ENCODE assay signal across 8 cellular contexts in genomic region chr15:40407343-40407990, GRCh38. TPM values are rescaled to one million over a fixed set of nuclear protein-coding genes. Genes with fewer than 3 reads are reported as not detected.
DNase-seq lines count a peak whose midpoint lies in the region; ATAC-seq and TF ChIP-seq lines count a peak whose summit lies in the region.

No MANE protein-coding gene starts in this region.

- peaks cover 36% of the 10 kb centered on the region for H3K36me3 Mint-ChIP-seq in nephron progenitor cell (ENCODE audit: low read depth)

- H3F3A ChIP-seq in PC-3 (ENCODE audit: low read length, unreplicated experiment): no peaks in the 10 kb centered on the region

- H3K9ac ChIP-seq in PC-3 (ENCODE audit: low read length): no peak overlapping the region

- peak overlapping the region; percentile 92 for H3K4me3 ChIP-seq in PC-3 (ENCODE audit: low read length)

- H3K27me3 ChIP-seq in PC-3 (ENCODE audit: low read length): no peaks in the 10 kb centered on the region

- H3K4me3 Mint-ChIP-seq in nephron progenitor cell: peak overlapping the region; percentile 88

- POLR2A ChIA-PET in PC-3 (lab: Charles Lee; ENCODE audit: unreplicated experiment): interaction anchor here (0.6 kb wide), 1 partner anchor 42 kb away, joined by 3 read pairs; no protein-coding TSS in a partner anchor

- DNase-seq in PC-3 (no peak), nephron progenitor cell (no peak), NCI-H128 (lab: John Stamatoyannopoulos, UW; ENCODE audit: unreplicated experiment) (no peak), sciatic nerve (ENCODE audit: low spot score) (no peak), kidney tubule cell (ENCODE audit: low spot score) (no peak), AG08395 (ENCODE audit: low spot score) (no peak)

- H3K9me3 Mint-ChIP-seq in nephron progenitor cell: no peaks in the 10 kb centered on the region

- peaks cover 33% of the 10 kb centered on the region for H3K79me2 ChIP-seq in PC-3 (ENCODE audit: low read length)

- H3K4me1 ChIP-seq in PC-3 (ENCODE audit: insufficient read depth, low read length): peaks cover 21% of the 10 kb centered on the region

- peak overlapping the region; percentile 93 for H3K4me2 ChIP-seq in PC-3 (ENCODE audit: low read length)

- no peaks in the 10 kb centered on the region for H3K9me2 ChIP-seq in PC-3 (replicated peaks; ENCODE audit: low read length)

- BruUV-seq in PC-3 (replicated peaks; lab: Mats Ljungman, UMichigan): no TSS peak

- H3K27ac Mint-ChIP-seq in nephron progenitor cell: peak overlapping the region; percentile 68

- peaks cover 34% of the 10 kb centered on the region for H3K4me1 Mint-ChIP-seq in nephron progenitor cell

- no peak for TF ChIP-seq CTCF in PC-3 (conservative IDR thresholded peaks at IDR 0.05; ENCODE audit: low read depth, low read length)
- no peak for TF ChIP-seq CTCF in nephron progenitor cell (IDR thresholded peaks at IDR 0.05)

- CTCF ChIA-PET in PC-3 (lab: Charles Lee): interaction anchor here (0.6 kb wide), 1 partner anchor 15 kb away, joined by 6 read pairs; no protein-coding TSS in a partner anchor

- H3K27me3 Mint-ChIP-seq in nephron progenitor cell (ENCODE audit: low read depth, poor library complexity): peaks cover 6% of the 10 kb centered on the region

- peaks cover 21% of the 10 kb centered on the region for H3K36me3 ChIP-seq in PC-3 (ENCODE audit: low read depth, low read length)

- no peak overlapping the region for H2AFZ ChIP-seq in PC-3 (ENCODE audit: low read length)

- no peaks in the 10 kb centered on the region for H4K20me1 ChIP-seq in PC-3 (ENCODE audit: low read length)

- no peaks in the 10 kb centered on the region for H3K9me3 ChIP-seq in PC-3 (ENCODE audit: low read length)

- no peak overlapping the region for H3K27ac ChIP-seq in PC-3 (ENCODE audit: low read length)

- ATAC-seq in GM19023 (IDR thresholded peaks at IDR 0.05; ENCODE audit: unreplicated experiment): peak; percentile 53
- ATAC-seq in HG02588 (IDR thresholded peaks at IDR 0.05; ENCODE audit: unreplicated experiment): peak; percentile 44
- ATAC-seq in PC-3: no peak
- ATAC-seq in sciatic nerve: no peak

- intact Hi-C loops in PC-3 (cut with micrococcal nuclease): loop anchor here (5.0 kb wide), 1 partner anchor 65 kb away; the partner anchor contains the start of gene CCDC9B
- intact Hi-C loops in sciatic nerve (cut with DNase I): no loop called here

RNA-seq across cellular contexts. Expression of gene IVD, which starts 1.9 kb away (rescaled TPM):
- total RNA-seq in PC-3 (2014; rRNA removed) (58.9 and 59.4 TPM in 2 replicates), sciatic nerve (67.8 TPM)

RNA-seq across cellular contexts. Expression of gene KNSTRN, which starts 24.9 kb away (rescaled TPM):
- 115 and 125 TPM in 2 replicates for total RNA-seq in PC-3 (2014; rRNA removed)
- 6.4 TPM for total RNA-seq in sciatic nerve

RNA-seq across cellular contexts. Expression of gene BAHD1, which starts 33.3 kb away (rescaled TPM):
- total RNA-seq in PC-3 (2014; rRNA removed): 18.8 and 19.9 TPM in 2 replicates
- 17.2 TPM for total RNA-seq in sciatic nerve

RNA-seq across cellular contexts. Expression of gene DISP2, which starts 49.4 kb away (rescaled TPM):
- 0.87 and 2.7 TPM in 2 replicates for total RNA-seq in PC-3 (2014; rRNA removed)
- 2.1 TPM for total RNA-seq in sciatic nerve

RNA-seq across cellular contexts. Expression of gene PHGR1, which starts 56.6 kb away (rescaled TPM):
- total RNA-seq in PC-3 (2014; rRNA removed): not detected in 2 replicates
- total RNA-seq in sciatic nerve: not detected

Comparison
In these comparisons a context has a peak if more than half of its experiments do, and no peak if none do; other contexts are left out.
1. ATAC-seq: peak in GM19023 (single experiment) and HG02588 (single experiment); none in PC-3 (single experiment) and sciatic nerve (single experiment).
2. RNA of gene KNSTRN, which starts 24.9 kb away (total RNA-seq): 115 to 125 TPM in PC-3; 6.4 TPM in sciatic nerve (single experiment); every median in the first group is over 10 times any median in the second.